17 cellular contexts compared by ENCODE assay signal in genomic region chr2:159736048-159736447, GRCh38. TPM values are rescaled to one million over a fixed set of nuclear protein-coding genes. Genes with fewer than 3 reads are reported as not detected.
A peak's percentile ranks its signal among the peaks of the same experiment; 100 is the strongest.
DNase-seq lines count a peak whose midpoint lies in the region; ATAC-seq and TF ChIP-seq lines count a peak whose summit lies in the region.
"Had no signal": no experiment of that assay in that cellular context is flagged by ENCODE, and none has a peak within 500 bp of the region (broad histone marks: within the 10 kb centered on the region; RNA-seq: fewer than 3 reads in every experiment).

No MANE protein-coding gene starts in this region.

- H3K79me2 ChIP-seq in trophoblast cell (ENCODE audit: control insufficient read depth, insufficient read depth, low read length, poor library complexity): no peaks in the 10 kb centered on the region

- no peaks in the 10 kb centered on the region for H3K27me3 Mint-ChIP-seq in central memory CD8-positive, alpha-beta T cell
- H3K27me3 Mint-ChIP-seq in activated T-helper 1 cell treated with anti-CD3 and anti-CD28 coated beads, Interleukin-12 subunit alpha, Interleukin-12 subunit beta, Interleukin-2, Interleukin-4 antibody, amounts not matched to agents 30 ng/mL and 10 ng/mL and 1 ng/mL, durations not matched to agents 14 hours and 24 hours and 36 hours (ENCODE audit: insufficient read depth): no peaks in the 10 kb centered on the region
- H3K27me3 Mint-ChIP-seq: B cell had no signal

- no peak overlapping the region for H2AK5ac ChIP-seq in trophoblast cell (ENCODE audit: low read length)

- no peak overlapping the region for H4K91ac ChIP-seq in trophoblast cell (ENCODE audit: low read depth, low read length)

- DNase-seq in left ventricle myocardium inferior: no peak
- DNase-seq in right atrium auricular region (ENCODE audit: low spot score): no peak
- peak; percentile 21 for DNase-seq in OCI-M1 (lab: John Stamatoyannopoulos, UW)
- DNase-seq in central memory CD8-positive, alpha-beta T cell (ENCODE audit: low spot score in 2 of 2): no peak
- DNase-seq in trophoblast cell: peak in 1 of 2 donors; percentile 3
- no peak for DNase-seq in activated T-helper 1 cell treated with anti-CD3 and anti-CD28 coated beads, Interleukin-12 subunit alpha, Interleukin-12 subunit beta, Interleukin-2, Interleukin-4 antibody, amounts not matched to agents 30 ng/mL and 10 ng/mL and 1 ng/mL, durations not matched to agents 14 hours and 24 hours and 36 hours (ENCODE audit: low spot score)
- DNase-seq in cerebellum (ENCODE audit: low spot score): no peak
- DNase-seq in SKM-1 (lab: John Stamatoyannopoulos, UW; ENCODE audit: unreplicated experiment): no peak
- DNase-seq: activated CD4-positive, alpha-beta T cell treated with anti-CD3 and anti-CD28 coated beads, Interleukin-2, amount 50 U/mL, for 48 hours; activated effector memory CD4-positive, alpha-beta T cell treated with anti-CD3 and anti-CD28 coated beads, Interleukin-2, amount 50 U/mL, for 16 hours; NCI-H2029 treated with DMSO at 0.1 percent for 48 hours; NCI-H526 treated with DMSO at 0.1 percent for 48 hours; retina; SK-N-SH had no signal

- WGBS in trophoblast cell (ENCODE audit: extremely low coverage, insufficient coverage, insufficient read length): no CpG with 5 or more reads among the region's 3 CpGs

- peaks cover 44% of the 10 kb centered on the region for H3K36me3 Mint-ChIP-seq in central memory CD8-positive, alpha-beta T cell (ENCODE audit: insufficient read depth)
- peaks cover 40% of the 10 kb centered on the region for H3K36me3 Mint-ChIP-seq in activated T-helper 1 cell treated with anti-CD3 and anti-CD28 coated beads, Interleukin-12 subunit alpha, Interleukin-12 subunit beta, Interleukin-2, Interleukin-4 antibody, amounts not matched to agents 30 ng/mL and 10 ng/mL and 1 ng/mL, durations not matched to agents 14 hours and 24 hours and 36 hours (ENCODE audit: low read depth)

- H3K4me1 ChIP-seq in left ventricle myocardium inferior (peaks cover 54% of the 10 kb centered on the region), right atrium auricular region (peaks cover 0 to 14% of the 10 kb centered on the region in 2 donors), trophoblast cell (ENCODE audit: control insufficient read depth in 1 of 2, insufficient read depth in 2 of 2, low read length in 2 of 2) (no peaks in the 10 kb centered on the region)

- H4K8ac ChIP-seq in trophoblast cell (ENCODE audit: low read depth, low read length): no peak overlapping the region

- H3K79me1 ChIP-seq in trophoblast cell (ENCODE audit: low read length): no peaks in the 10 kb centered on the region

- H3K4me2 ChIP-seq in trophoblast cell (ENCODE audit: low read length): no peak overlapping the region
- H3K4me2 ChIP-seq: SK-N-SH had no signal

- H3K14ac ChIP-seq in trophoblast cell (ENCODE audit: low read length): no peak overlapping the region

- H3K27me3 ChIP-seq in left ventricle myocardium inferior (ENCODE audit: low read depth) (no peaks in the 10 kb centered on the region), right atrium auricular region (no peaks in the 10 kb centered on the region), trophoblast cell (ENCODE audit: insufficient read depth, low read length) (no peaks in the 10 kb centered on the region)
- H3K27me3 ChIP-seq: cardiac muscle cell, suprapubic skin had no signal

- peak overlapping the region; percentile 8 for H3K4ac ChIP-seq in trophoblast cell (ENCODE audit: low read depth, low read length)

- peaks cover 27% of the 10 kb centered on the region for H3K4me1 Mint-ChIP-seq in central memory CD8-positive, alpha-beta T cell
- peaks cover 27% of the 10 kb centered on the region for H3K4me1 Mint-ChIP-seq in activated T-helper 1 cell treated with anti-CD3 and anti-CD28 coated beads, Interleukin-12 subunit alpha, Interleukin-12 subunit beta, Interleukin-2, Interleukin-4 antibody, amounts not matched to agents 30 ng/mL and 10 ng/mL and 1 ng/mL, durations not matched to agents 14 hours and 24 hours and 36 hours (ENCODE audit: low read depth)

- intact Hi-C loops in left ventricle myocardium inferior (cut with micrococcal nuclease): no loop called here
- intact Hi-C loops in activated T-helper 1 cell treated with anti-CD3 and anti-CD28 coated beads, Interleukin-12 subunit alpha, Interleukin-12 subunit beta, Interleukin-2, Interleukin-4 antibody, amounts not matched to agents 30 ng/mL and 10 ng/mL and 1 ng/mL, durations not matched to agents 14 hours and 24 hours and 36 hours (cut with micrococcal nuclease): no loop called here

- no peak for ATAC-seq in central memory CD8-positive, alpha-beta T cell (replicated peaks; ENCODE audit: extremely low read depth, poor library complexity, severe bottlenecking)

- H3K27ac Mint-ChIP-seq in central memory CD8-positive, alpha-beta T cell (ENCODE audit: low read depth): peak overlapping the region; percentile 4
- H3K27ac Mint-ChIP-seq in activated T-helper 1 cell treated with anti-CD3 and anti-CD28 coated beads, Interleukin-12 subunit alpha, Interleukin-12 subunit beta, Interleukin-2, Interleukin-4 antibody, amounts not matched to agents 30 ng/mL and 10 ng/mL and 1 ng/mL, durations not matched to agents 14 hours and 24 hours and 36 hours: no peak overlapping the region
- H3K27ac Mint-ChIP-seq: B cell had no signal

- no peak overlapping the region for H3K4me3 Mint-ChIP-seq in central memory CD8-positive, alpha-beta T cell
- no peak overlapping the region for H3K4me3 Mint-ChIP-seq in activated T-helper 1 cell treated with anti-CD3 and anti-CD28 coated beads, Interleukin-12 subunit alpha, Interleukin-12 subunit beta, Interleukin-2, Interleukin-4 antibody, amounts not matched to agents 30 ng/mL and 10 ng/mL and 1 ng/mL, durations not matched to agents 14 hours and 24 hours and 36 hours
- H3K4me3 Mint-ChIP-seq: B cell had no signal

- H2AFZ ChIP-seq in trophoblast cell (ENCODE audit: insufficient read depth, low read length, poor library complexity): no peak overlapping the region

- no peak overlapping the region for H4K12ac ChIP-seq in trophoblast cell (ENCODE audit: low read depth, low read length)

- H2BK12ac ChIP-seq in trophoblast cell (ENCODE audit: low read length): no peak overlapping the region

- TF ChIP-seq CTCF in left ventricle myocardium inferior (IDR thresholded peaks at IDR 0.05; ENCODE audit: borderline replicate concordance) (no peak), right atrium auricular region (IDR thresholded peaks at IDR 0.05) (no peak)

- no peak overlapping the region for H3K9ac ChIP-seq in trophoblast cell (ENCODE audit: low read length)
- H3K9ac ChIP-seq: SK-N-SH had no signal

- peak overlapping the region; percentile 11 for H3K18ac ChIP-seq in trophoblast cell (ENCODE audit: low read length)

- H2BK5ac ChIP-seq in trophoblast cell (ENCODE audit: low read depth, low read length, poor library complexity): no peak overlapping the region

- H3K27ac ChIP-seq in left ventricle myocardium inferior (replicated peaks): peak overlapping the region; percentile 6
- H3K27ac ChIP-seq in right atrium auricular region: no peak overlapping the region
- H3K27ac ChIP-seq in trophoblast cell (ENCODE audit: low read depth, low read length): no peak overlapping the region
- H3K27ac ChIP-seq: suprapubic skin had no signal

- H3K4me3 ChIP-seq in left ventricle myocardium inferior (no peak overlapping the region), right atrium auricular region (no peak overlapping the region), trophoblast cell (ENCODE audit: low read depth, low read length) (no peak overlapping the region)
- H3K4me3 ChIP-seq: cardiac muscle cell, suprapubic skin had no signal

- H3K23ac ChIP-seq in trophoblast cell (ENCODE audit: low read length): no peak overlapping the region

- H3K36me3 ChIP-seq in left ventricle myocardium inferior: peaks cover 64% of the 10 kb centered on the region
- peaks cover 49% of the 10 kb centered on the region for H3K36me3 ChIP-seq in right atrium auricular region
- peaks cover 32 to 42% of the 10 kb centered on the region in 2 experiments for H3K36me3 ChIP-seq in trophoblast cell (ENCODE audit: control insufficient read depth in 1 of 2, insufficient read depth in 2 of 2, low read length in 2 of 2)

- no peaks in the 10 kb centered on the region for H3K9me3 ChIP-seq in left ventricle myocardium inferior (replicated peaks)
- H3K9me3 ChIP-seq in right atrium auricular region: no peaks in the 10 kb centered on the region
- H3K9me3 ChIP-seq in trophoblast cell (ENCODE audit: insufficient read depth, low read depth, low read length): peaks cover 4% of the 10 kb centered on the region
- H3K9me3 ChIP-seq: SK-N-SH, suprapubic skin had no signal

- no peak overlapping the region for H2BK120ac ChIP-seq in trophoblast cell (ENCODE audit: insufficient read depth, low read length, poor library complexity)

- no peaks in the 10 kb centered on the region for H3K9me3 Mint-ChIP-seq in central memory CD8-positive, alpha-beta T cell
- no peaks in the 10 kb centered on the region for H3K9me3 Mint-ChIP-seq in activated T-helper 1 cell treated with anti-CD3 and anti-CD28 coated beads, Interleukin-12 subunit alpha, Interleukin-12 subunit beta, Interleukin-2, Interleukin-4 antibody, amounts not matched to agents 30 ng/mL and 10 ng/mL and 1 ng/mL, durations not matched to agents 14 hours and 24 hours and 36 hours

RNA-seq across cellular contexts. Expression of gene MARCHF7, which starts 23.7 kb away (rescaled TPM):
- 75.1 TPM for total RNA-seq in left ventricle myocardium inferior
- 10 to 100 TPM; 70.6 to 79.5 TPM for total RNA-seq in right atrium auricular region
- polyA plus RNA-seq in trophoblast cell (2013): 97.9 and 101 TPM in 2 replicates
- 76.5 and 80.3 TPM in 2 replicates for total RNA-seq in activated T-helper 1 cell treated with anti-CD3 and anti-CD28 coated beads, Interleukin-12 subunit alpha, Interleukin-12 subunit beta, Interleukin-2, Interleukin-4 antibody, amounts not matched to agents 30 ng/mL and 10 ng/mL and 1 ng/mL, durations not matched to agents 14 hours and 24 hours and 36 hours
- total RNA-seq in cerebellum: 125 TPM
